11 cellular contexts compared by ENCODE assay signal in the genomic region with DNA sequence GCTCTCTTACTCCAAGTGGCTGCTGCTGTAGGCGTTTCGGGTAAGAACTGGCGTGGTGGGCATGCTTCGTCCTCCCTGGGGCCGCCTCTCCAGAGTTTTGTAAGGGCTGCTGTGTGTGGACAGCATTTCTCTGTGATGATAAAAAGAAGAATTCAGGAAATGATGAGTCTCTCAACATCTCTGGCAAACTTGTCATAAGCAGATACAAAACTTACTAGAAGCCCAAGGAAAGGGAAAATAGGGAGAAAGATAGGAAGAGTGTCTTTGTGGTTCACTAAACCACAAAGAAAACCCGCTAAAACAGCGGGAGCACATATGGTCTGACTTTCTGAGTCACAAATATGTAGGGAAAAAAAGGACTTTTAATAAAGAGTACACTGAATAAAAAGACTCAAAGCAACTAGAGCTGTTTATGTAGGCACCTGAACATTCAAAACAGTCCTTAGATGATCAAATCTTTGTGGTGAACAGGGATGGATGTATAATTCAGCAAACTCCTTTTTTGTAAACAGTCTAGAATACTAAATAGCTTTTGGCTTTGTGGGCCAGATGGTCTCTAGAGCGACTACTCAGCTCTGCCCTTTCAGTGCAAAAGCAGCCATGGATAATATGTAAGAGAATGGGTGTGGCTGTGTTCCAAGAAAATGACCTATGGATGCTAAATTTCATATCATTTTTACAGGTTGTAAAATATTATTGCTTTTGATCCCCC.
A peak's percentile ranks its signal among the peaks of the same experiment; 100 is the strongest.
DNase-seq lines count a peak whose midpoint lies in the region; ATAC-seq and TF ChIP-seq lines count a peak whose summit lies in the region.
"Had no signal": no experiment of that assay in that cellular context is flagged by ENCODE, and none has a peak within 500 bp of the region (broad histone marks: within the 10 kb centered on the region; RNA-seq: fewer than 3 reads in every experiment).

No MANE protein-coding gene starts in this region.

- H3K36me3 Mint-ChIP-seq in chondrocyte (ENCODE audit: low read depth) (peaks cover 3% of the 10 kb centered on the region), nephron progenitor cell (ENCODE audit: low read depth) (peaks cover 80% of the 10 kb centered on the region)

- H3K9ac ChIP-seq in HUES64 (ENCODE audit: low read depth, low read length) = peak overlapping the region; percentile 17; the same call in 1 of the 2 replicates

- H3K27me3 ChIP-seq in HUES64 (ENCODE audit: insufficient read depth, low read length) = no peaks in the 10 kb centered on the region
- H3K27me3 ChIP-seq: vagina had no signal

- H3K4me1 ChIP-seq in HUES64 (ENCODE audit: insufficient read depth, low read length) = peaks cover 19% of the 10 kb centered on the region

- peaks cover 10% of the 10 kb centered on the region; the same call in 1 of the 2 replicates for H3K36me3 ChIP-seq in HUES64 (ENCODE audit: insufficient read depth, low read length)

- H3K4me3 ChIP-seq in HUES64 (ENCODE audit: low read length) = no peak overlapping the region
- H3K4me3 ChIP-seq: lower lobe of right lung, vagina had no signal

- TF ChIP-seq CTCF in chondrocyte (IDR thresholded peaks at IDR 0.05) = no peak
- TF ChIP-seq CTCF in nephron progenitor cell (IDR thresholded peaks at IDR 0.05) = no peak

- no peak overlapping the region for H3K4me3 Mint-ChIP-seq in chondrocyte (ENCODE audit: unreplicated experiment)
- no peak overlapping the region for H3K4me3 Mint-ChIP-seq in nephron progenitor cell

- H3K9me3 ChIP-seq in HUES64 (ENCODE audit: insufficient read depth, low read depth, low read length) = no peaks in the 10 kb centered on the region
- H3K9me3 ChIP-seq: lower lobe of right lung, vagina had no signal

- no peak for ATAC-seq in GM18520 (IDR thresholded peaks at IDR 0.05; ENCODE audit: unreplicated experiment)

- peak; percentile 39 for DNase-seq in COLO829 (ENCODE audit: low spot score)
- DNase-seq in chondrocyte (ENCODE audit: low spot score) = no peak
- DNase-seq in nephron progenitor cell = no peak
- no peak for DNase-seq in NCI-H345 (lab: John Stamatoyannopoulos, UW)
- DNase-seq in SHP77 (lab: John Stamatoyannopoulos, UW) = no peak
- no peak for DNase-seq in activated CD4-positive, CD25-positive, alpha-beta regulatory T cell (lab: John Stamatoyannopoulos, UW)
- DNase-seq: lower lobe of right lung; stimulated activated CD4-positive, alpha-beta T cell treated with anti-CD3 and anti-CD28 coated beads, Interleukin-15, amount 100 ng/mL, for 24 hours had no signal

- H3K27ac ChIP-seq in HUES64 (ENCODE audit: low read depth, low read length) = peak overlapping the region; percentile 52; the same call in 1 of the 2 replicates
- H3K27ac ChIP-seq: vagina had no signal

- H3K9me3 Mint-ChIP-seq in chondrocyte (ENCODE audit: low read depth) = no peaks in the 10 kb centered on the region
- H3K9me3 Mint-ChIP-seq in nephron progenitor cell = no peaks in the 10 kb centered on the region

- H3K27me3 Mint-ChIP-seq in chondrocyte (ENCODE audit: low read depth) (no peaks in the 10 kb centered on the region), nephron progenitor cell (ENCODE audit: low read depth, poor library complexity) (no peaks in the 10 kb centered on the region)

- WGBS in HUES64 = 91% methylated on average over 8 of the region's 8 CpGs

- H3K27ac Mint-ChIP-seq in chondrocyte (ENCODE audit: unreplicated experiment) (peak overlapping the region; percentile 35), nephron progenitor cell (peak overlapping the region; percentile 80)

- H3K4me1 Mint-ChIP-seq in chondrocyte (ENCODE audit: low read depth) (peaks cover 21% of the 10 kb centered on the region), nephron progenitor cell (peaks cover 15% of the 10 kb centered on the region)
